ENCODE assay signal across 8 cellular contexts in genomic region chr9:120619751-120620655, GRCh38.
DNase-seq lines count a peak whose midpoint lies in the region; ATAC-seq and TF ChIP-seq lines count a peak whose summit lies in the region.

No MANE protein-coding gene starts in this region.

- H3K27me3 Mint-ChIP-seq in central memory CD8-positive, alpha-beta T cell, result no peaks in the 10 kb centered on the region

- DNase-seq in DMS153 treated with DMSO at 0.1 percent for 48 hours (lab: John Stamatoyannopoulos, UW; ENCODE audit: unreplicated experiment) (peak; percentile 37), HFF-Myc (ENCODE audit: extremely low read depth, low read depth) (peak; percentile 32), NCI-H2227 (lab: John Stamatoyannopoulos, UW; ENCODE audit: unreplicated experiment) (peak; percentile 58), kidney tubule cell (ENCODE audit: low spot score) (peak; percentile 70)
- peak; percentile 24 to 29 for DNase-seq in central memory CD8-positive, alpha-beta T cell (ENCODE audit: low spot score in 2 of 2)
- peak; percentile 38 for DNase-seq in stimulated activated CD4-positive, alpha-beta T cell treated with anti-CD3 and anti-CD28 coated beads, Interleukin-4, amount 100 ng/mL, for 1 hour

- peak overlapping the region; percentile 42 for H3K27ac Mint-ChIP-seq in central memory CD8-positive, alpha-beta T cell (ENCODE audit: low read depth)

- ATAC-seq in activated CD4-positive, CD25-positive, alpha-beta regulatory T cell treated with anti-CD3 and anti-CD28 coated beads, Interleukin-2, amount 50 U/mL, for 24 hours, result peak; percentile 67 to 82
- ATAC-seq in central memory CD8-positive, alpha-beta T cell (replicated peaks; ENCODE audit: extremely low read depth, poor library complexity, severe bottlenecking), result peak; percentile 75
- no peak for ATAC-seq in HG03039 (IDR thresholded peaks at IDR 0.05; ENCODE audit: unreplicated experiment)

- peaks cover 2% of the 10 kb centered on the region for H3K4me1 Mint-ChIP-seq in central memory CD8-positive, alpha-beta T cell

- no peak overlapping the region for H3K4me3 ChIP-seq in HFF-Myc (replicated peaks; ENCODE audit: low read depth, low read length)

- peak; percentile 68 for TF ChIP-seq CTCF in HFF-Myc (IDR thresholded peaks at IDR 0.05; ENCODE audit: low read depth, low read length, missing control alignments)

- no peaks in the 10 kb centered on the region for H3K9me3 Mint-ChIP-seq in central memory CD8-positive, alpha-beta T cell

- peaks cover 15% of the 10 kb centered on the region for H3K36me3 Mint-ChIP-seq in central memory CD8-positive, alpha-beta T cell (ENCODE audit: insufficient read depth)

- H3K4me3 Mint-ChIP-seq in central memory CD8-positive, alpha-beta T cell, result no peak overlapping the region
